In the genomic region with DNA sequence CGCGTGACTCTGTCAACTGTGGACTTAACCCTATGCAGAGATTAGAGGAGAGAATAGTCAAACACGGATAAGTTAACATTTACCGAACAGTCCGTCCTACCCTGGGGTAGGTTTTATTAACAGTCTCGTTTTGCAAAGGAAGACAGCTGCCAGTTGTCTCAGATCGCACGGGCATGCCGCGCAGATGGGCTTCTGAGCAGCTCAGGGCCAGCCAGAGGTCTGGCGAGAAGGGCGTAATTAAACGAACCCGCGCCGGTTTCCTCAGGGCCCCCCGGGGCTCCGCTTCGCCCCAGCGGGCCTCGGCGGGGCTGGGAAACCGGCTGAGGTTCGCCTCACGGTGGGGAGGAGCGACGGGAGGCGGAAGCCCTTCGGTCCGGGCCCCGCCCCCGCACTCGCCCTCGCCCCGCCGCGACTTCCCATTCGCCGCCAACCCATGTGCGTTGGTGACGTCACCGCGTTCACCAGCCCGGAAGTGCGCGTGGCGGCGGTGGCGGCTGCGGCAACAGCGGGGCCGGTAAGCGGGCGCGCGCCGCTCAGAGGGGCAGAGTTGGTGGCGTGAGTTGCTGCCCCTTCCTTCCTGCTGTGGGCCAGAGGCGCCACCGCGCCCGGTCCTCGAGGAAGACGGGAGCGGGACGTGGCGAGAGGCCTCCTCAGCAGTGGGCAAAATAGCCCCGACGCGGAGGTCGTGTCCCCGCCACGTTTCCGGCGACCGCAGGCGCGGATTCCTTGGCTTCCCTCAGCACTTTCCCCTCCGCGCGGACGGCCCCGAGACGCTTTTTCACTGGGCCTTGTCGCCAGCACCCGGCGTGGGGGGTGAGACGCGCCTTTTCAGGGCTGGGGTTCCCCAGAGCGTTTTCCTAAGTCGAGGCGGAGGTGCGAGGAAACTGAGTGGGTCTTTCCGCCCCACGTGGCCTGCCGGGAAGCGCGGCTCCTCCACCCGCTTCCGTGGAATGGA, we compare ENCODE assay signal across 1 cellular context.
TF ChIP-seq lines count a peak whose summit lies in the region.

TSS of gene TRNT1 (plus strand) at position 464 of the 955 bp plus-strand sequence. CDS start 2,101 bp downstream, outside the sequence.

TF ChIP-seq in HepG2, 621 proteins besides CTCF, POLR2A, EP300 and RAD21 (continued from another document and continues in another):
- TF ChIP-seq THRA (CRISPR knock-in tag; IDR thresholded peaks at IDR 0.05; ENCODE audit: borderline replicate concordance) (peak; percentile 27; the same call in 1 of the 2 replicates), ZNF674 (CRISPR knock-in tag; IDR thresholded peaks at IDR 0.05; ENCODE audit: low read depth) (no peak), ISX (CRISPR knock-in tag; conservative IDR thresholded peaks at IDR 0.05) (no peak; the same call in 1 of the 2 replicates), ZNF317 (CRISPR knock-in tag; IDR thresholded peaks at IDR 0.05) (no peak; the same call in 1 of the 2 replicates), PHF20 (CRISPR knock-in tag; IDR thresholded peaks at IDR 0.05) (peak; percentile 92), NFKBIZ (CRISPR knock-in tag; IDR thresholded peaks at IDR 0.05) (no peak), ZNF570 (CRISPR knock-in tag; IDR thresholded peaks at IDR 0.05; ENCODE audit: borderline replicate concordance) (no peak), ONECUT2 (CRISPR knock-in tag; IDR thresholded peaks at IDR 0.05) (no peak), ZNF510 (CRISPR knock-in tag; IDR thresholded peaks at IDR 0.05; ENCODE audit: low read depth) (no peak), IRX3 (CRISPR knock-in tag; IDR thresholded peaks at IDR 0.05; ENCODE audit: borderline replicate concordance, low read depth) (peak; percentile 87; the same call in 1 of the 2 replicates), PCBP2 (optimal IDR thresholded peaks at IDR 0.05; ENCODE audit: low read depth, low read length, poor library complexity, severe bottlenecking) (no peak), ERF (CRISPR knock-in tag; IDR thresholded peaks at IDR 0.05) (peak; percentile 57; the same call in 1 of the 2 replicates), BRCA1 (CRISPR knock-in tag; IDR thresholded peaks at IDR 0.05) (peak; percentile 68; the same call in 1 of the 2 replicates), NFE2L1 (CRISPR knock-in tag; IDR thresholded peaks at IDR 0.05; ENCODE audit: borderline replicate concordance) (no peak), ZNF766 (CRISPR knock-in tag; IDR thresholded peaks at IDR 0.05; ENCODE audit: borderline replicate concordance) (0 out of 2 replicates have a peak, but pooled peaks have one; percentile 40), USF2 (IDR thresholded peaks at IDR 0.05; ENCODE audit: low read depth, low read length) (no peak), USF2 (CRISPR knock-in tag; IDR thresholded peaks at IDR 0.05; ENCODE audit: borderline replicate concordance) (peak; percentile 66), ZBTB38 (CRISPR knock-in tag; IDR thresholded peaks at IDR 0.05) (peak; percentile 80), IKZF1 (IDR thresholded peaks at IDR 0.05) (no peak), ZNF430 (CRISPR knock-in tag; IDR thresholded peaks at IDR 0.05) (no peak), SIN3A (IDR thresholded peaks at IDR 0.05; ENCODE audit: borderline replicate concordance, low read depth, low read length) (no peak), RXRB (CRISPR knock-in tag; IDR thresholded peaks at IDR 0.05; ENCODE audit: borderline replicate concordance) (no peak), SRSF1 (optimal IDR thresholded peaks at IDR 0.05; ENCODE audit: low read depth, low read length) (peak; percentile 62), ZSCAN5A (CRISPR knock-in tag; IDR thresholded peaks at IDR 0.05; ENCODE audit: borderline replicate concordance) (no peak; the same call in 1 of the 2 replicates), PCBP1 (IDR thresholded peaks at IDR 0.05; ENCODE audit: borderline replicate concordance, low read depth, low read length) (no peak), DBP (CRISPR knock-in tag; IDR thresholded peaks at IDR 0.05; ENCODE audit: not compliant biosample characterization) (no peak)
- TF ChIP-seq, protein P1, sequence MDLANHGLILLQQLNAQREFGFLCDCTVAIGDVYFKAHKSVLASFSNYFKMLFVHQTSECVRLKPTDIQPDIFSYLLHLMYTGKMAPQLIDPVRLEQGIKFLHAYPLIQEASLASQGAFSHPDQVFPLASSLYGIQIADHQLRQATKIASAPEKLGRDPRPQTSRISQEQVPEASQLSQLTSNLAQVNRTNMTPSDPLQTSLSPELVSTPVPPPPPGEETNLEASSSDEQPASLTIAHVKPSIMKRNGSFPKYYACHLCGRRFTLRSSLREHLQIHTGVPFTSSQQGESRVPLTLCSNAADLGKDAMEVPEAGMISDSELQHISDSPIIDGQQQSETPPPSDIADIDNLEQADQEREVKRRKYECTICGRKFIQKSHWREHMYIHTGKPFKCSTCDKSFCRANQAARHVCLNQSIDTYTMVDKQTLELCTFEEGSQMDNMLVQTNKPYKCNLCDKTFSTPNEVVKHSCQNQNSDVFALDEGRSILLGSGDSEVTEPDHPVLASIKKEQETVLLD (CRISPR knock-in tag; IDR thresholded peaks at IDR 0.05; ENCODE audit: low read depth), result peak; percentile 91
- TF ChIP-seq, protein P2, sequence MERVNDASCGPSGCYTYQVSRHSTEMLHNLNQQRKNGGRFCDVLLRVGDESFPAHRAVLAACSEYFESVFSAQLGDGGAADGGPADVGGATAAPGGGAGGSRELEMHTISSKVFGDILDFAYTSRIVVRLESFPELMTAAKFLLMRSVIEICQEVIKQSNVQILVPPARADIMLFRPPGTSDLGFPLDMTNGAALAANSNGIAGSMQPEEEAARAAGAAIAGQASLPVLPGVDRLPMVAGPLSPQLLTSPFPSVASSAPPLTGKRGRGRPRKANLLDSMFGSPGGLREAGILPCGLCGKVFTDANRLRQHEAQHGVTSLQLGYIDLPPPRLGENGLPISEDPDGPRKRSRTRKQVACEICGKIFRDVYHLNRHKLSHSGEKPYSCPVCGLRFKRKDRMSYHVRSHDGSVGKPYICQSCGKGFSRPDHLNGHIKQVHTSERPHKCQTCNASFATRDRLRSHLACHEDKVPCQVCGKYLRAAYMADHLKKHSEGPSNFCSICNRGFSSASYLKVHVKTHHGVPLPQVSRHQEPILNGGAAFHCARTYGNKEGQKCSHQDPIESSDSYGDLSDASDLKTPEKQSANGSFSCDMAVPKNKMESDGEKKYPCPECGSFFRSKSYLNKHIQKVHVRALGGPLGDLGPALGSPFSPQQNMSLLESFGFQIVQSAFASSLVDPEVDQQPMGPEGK (CRISPR knock-in tag; IDR thresholded peaks at IDR 0.05), result peak; percentile 25
- TF ChIP-seq, protein P3, sequence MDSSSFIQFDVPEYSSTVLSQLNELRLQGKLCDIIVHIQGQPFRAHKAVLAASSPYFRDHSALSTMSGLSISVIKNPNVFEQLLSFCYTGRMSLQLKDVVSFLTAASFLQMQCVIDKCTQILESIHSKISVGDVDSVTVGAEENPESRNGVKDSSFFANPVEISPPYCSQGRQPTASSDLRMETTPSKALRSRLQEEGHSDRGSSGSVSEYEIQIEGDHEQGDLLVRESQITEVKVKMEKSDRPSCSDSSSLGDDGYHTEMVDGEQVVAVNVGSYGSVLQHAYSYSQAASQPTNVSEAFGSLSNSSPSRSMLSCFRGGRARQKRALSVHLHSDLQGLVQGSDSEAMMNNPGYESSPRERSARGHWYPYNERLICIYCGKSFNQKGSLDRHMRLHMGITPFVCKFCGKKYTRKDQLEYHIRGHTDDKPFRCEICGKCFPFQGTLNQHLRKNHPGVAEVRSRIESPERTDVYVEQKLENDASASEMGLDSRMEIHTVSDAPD (CRISPR knock-in tag; IDR thresholded peaks at IDR 0.05), result no peak
- TF ChIP-seq, protein P4, sequence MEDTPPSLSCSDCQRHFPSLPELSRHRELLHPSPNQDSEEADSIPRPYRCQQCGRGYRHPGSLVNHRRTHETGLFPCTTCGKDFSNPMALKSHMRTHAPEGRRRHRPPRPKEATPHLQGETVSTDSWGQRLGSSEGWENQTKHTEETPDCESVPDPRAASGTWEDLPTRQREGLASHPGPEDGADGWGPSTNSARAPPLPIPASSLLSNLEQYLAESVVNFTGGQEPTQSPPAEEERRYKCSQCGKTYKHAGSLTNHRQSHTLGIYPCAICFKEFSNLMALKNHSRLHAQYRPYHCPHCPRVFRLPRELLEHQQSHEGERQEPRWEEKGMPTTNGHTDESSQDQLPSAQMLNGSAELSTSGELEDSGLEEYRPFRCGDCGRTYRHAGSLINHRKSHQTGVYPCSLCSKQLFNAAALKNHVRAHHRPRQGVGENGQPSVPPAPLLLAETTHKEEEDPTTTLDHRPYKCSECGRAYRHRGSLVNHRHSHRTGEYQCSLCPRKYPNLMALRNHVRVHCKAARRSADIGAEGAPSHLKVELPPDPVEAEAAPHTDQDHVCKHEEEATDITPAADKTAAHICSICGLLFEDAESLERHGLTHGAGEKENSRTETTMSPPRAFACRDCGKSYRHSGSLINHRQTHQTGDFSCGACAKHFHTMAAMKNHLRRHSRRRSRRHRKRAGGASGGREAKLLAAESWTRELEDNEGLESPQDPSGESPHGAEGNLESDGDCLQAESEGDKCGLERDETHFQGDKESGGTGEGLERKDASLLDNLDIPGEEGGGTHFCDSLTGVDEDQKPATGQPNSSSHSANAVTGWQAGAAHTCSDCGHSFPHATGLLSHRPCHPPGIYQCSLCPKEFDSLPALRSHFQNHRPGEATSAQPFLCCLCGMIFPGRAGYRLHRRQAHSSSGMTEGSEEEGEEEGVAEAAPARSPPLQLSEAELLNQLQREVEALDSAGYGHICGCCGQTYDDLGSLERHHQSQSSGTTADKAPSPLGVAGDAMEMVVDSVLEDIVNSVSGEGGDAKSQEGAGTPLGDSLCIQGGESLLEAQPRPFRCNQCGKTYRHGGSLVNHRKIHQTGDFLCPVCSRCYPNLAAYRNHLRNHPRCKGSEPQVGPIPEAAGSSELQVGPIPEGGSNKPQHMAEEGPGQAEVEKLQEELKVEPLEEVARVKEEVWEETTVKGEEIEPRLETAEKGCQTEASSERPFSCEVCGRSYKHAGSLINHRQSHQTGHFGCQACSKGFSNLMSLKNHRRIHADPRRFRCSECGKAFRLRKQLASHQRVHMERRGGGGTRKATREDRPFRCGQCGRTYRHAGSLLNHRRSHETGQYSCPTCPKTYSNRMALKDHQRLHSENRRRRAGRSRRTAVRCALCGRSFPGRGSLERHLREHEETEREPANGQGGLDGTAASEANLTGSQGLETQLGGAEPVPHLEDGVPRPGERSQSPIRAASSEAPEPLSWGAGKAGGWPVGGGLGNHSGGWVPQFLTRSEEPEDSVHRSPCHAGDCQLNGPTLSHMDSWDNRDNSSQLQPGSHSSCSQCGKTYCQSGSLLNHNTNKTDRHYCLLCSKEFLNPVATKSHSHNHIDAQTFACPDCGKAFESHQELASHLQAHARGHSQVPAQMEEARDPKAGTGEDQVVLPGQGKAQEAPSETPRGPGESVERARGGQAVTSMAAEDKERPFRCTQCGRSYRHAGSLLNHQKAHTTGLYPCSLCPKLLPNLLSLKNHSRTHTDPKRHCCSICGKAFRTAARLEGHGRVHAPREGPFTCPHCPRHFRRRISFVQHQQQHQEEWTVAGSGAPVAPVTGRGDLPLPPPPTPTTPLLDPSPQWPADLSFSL (CRISPR knock-in tag; IDR thresholded peaks at IDR 0.05), result no peak
- TF ChIP-seq, protein P5, sequence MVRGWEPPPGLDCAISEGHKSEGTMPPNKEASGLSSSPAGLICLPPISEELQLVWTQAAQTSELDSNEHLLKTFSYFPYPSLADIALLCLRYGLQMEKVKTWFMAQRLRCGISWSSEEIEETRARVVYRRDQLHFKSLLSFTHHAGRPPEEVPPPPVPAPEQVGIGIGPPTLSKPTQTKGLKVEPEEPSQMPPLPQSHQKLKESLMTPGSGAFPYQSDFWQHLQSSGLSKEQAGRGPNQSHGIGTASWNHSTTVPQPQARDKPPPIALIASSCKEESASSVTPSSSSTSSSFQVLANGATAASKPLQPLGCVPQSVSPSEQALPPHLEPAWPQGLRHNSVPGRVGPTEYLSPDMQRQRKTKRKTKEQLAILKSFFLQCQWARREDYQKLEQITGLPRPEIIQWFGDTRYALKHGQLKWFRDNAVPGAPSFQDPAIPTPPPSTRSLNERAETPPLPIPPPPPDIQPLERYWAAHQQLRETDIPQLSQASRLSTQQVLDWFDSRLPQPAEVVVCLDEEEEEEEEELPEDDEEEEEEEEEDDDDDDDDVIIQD (CRISPR knock-in tag; IDR thresholded peaks at IDR 0.05; ENCODE audit: low read depth), result peak; percentile 49; the same call in 1 of the 2 replicates
